ENCODE assay signal across 8 cellular contexts in genomic region chr4:151015458-151016344, GRCh38. TPM values are rescaled to one million over a fixed set of nuclear protein-coding genes. Genes with fewer than 3 reads are reported as not detected.
DNase-seq lines count a peak whose midpoint lies in the region; ATAC-seq lines count a peak whose summit lies in the region.

No MANE protein-coding gene starts in this region.

- WGBS in aorta, 2 donors: 0 to 1% methylated on average over 80 to 87 of the region's 87 CpGs

- H3K27ac ChIP-seq in angular gyrus (ENCODE audit: low read depth, low read length) (peak overlapping the region; percentile 88), aorta (ENCODE audit: low read depth in 1 of 2, low read length in 2 of 2) (peak overlapping the region in 1 of 2 donors; percentile 54)

- H3K4me3 ChIP-seq in aorta (ENCODE audit: low read length in 2 of 2): peak overlapping the region; percentile 44 to 84

- no peaks in the 10 kb centered on the region for H3K36me3 ChIP-seq in aorta (ENCODE audit: control insufficient read depth in 1 of 2, insufficient read depth in 2 of 2, low read length in 1 of 2)

- peak overlapping the region; percentile 100 for H3K4me3 Mint-ChIP-seq in T-helper 1 cell treated with Interleukin-12 subunit alpha and Interleukin-12 subunit beta and Interleukin-4 antibody, amounts not matched to agents 30 μg/mL and 1 μg/mL, for 36 hours

- peak overlapping the region; percentile 100 for H3K27ac Mint-ChIP-seq in T-helper 1 cell treated with Interleukin-12 subunit alpha and Interleukin-12 subunit beta and Interleukin-4 antibody, amounts not matched to agents 30 μg/mL and 1 μg/mL, for 36 hours

- no peaks in the 10 kb centered on the region for H3K4me1 ChIP-seq in aorta (ENCODE audit: control insufficient read depth in 1 of 2, insufficient read depth in 2 of 2, low read length in 2 of 2)

- intact Hi-C loops in aorta (cut with DNase I): no loop called here

- ATAC-seq in GM18499 (IDR thresholded peaks at IDR 0.05; ENCODE audit: insufficient read depth, unreplicated experiment): peak; percentile 37
- ATAC-seq in HG02840 (IDR thresholded peaks at IDR 0.05; ENCODE audit: low FRiP score, unreplicated experiment): peak; percentile 68
- ATAC-seq in aorta (ENCODE audit: low FRiP score): peak; percentile 96

- peaks cover 2% of the 10 kb centered on the region for H3K36me3 Mint-ChIP-seq in T-helper 1 cell treated with Interleukin-12 subunit alpha and Interleukin-12 subunit beta and Interleukin-4 antibody, amounts not matched to agents 30 μg/mL and 1 μg/mL, for 36 hours (ENCODE audit: low read depth)

- H3K9me3 ChIP-seq in aorta (ENCODE audit: control insufficient read depth, low read length): no peaks in the 10 kb centered on the region

- peaks cover 22% of the 10 kb centered on the region for H3K4me1 Mint-ChIP-seq in T-helper 1 cell treated with Interleukin-12 subunit alpha and Interleukin-12 subunit beta and Interleukin-4 antibody, amounts not matched to agents 30 μg/mL and 1 μg/mL, for 36 hours (ENCODE audit: low read depth)

- peak; percentile 83 for DNase-seq in NCI-H1436 (lab: John Stamatoyannopoulos, UW)
- DNase-seq in hepatic stellate cell (ENCODE audit: low spot score): peak; percentile 82
- DNase-seq in renal cortical epithelial cell (ENCODE audit: low read depth): peak; percentile 59
- peak; percentile 77 to 90 for DNase-seq in aorta

- no peaks in the 10 kb centered on the region for H3K27me3 ChIP-seq in aorta (ENCODE audit: control insufficient read depth in 1 of 2, insufficient read depth in 2 of 2, low read length in 1 of 2)

- H3K27me3 Mint-ChIP-seq in T-helper 1 cell treated with Interleukin-12 subunit alpha and Interleukin-12 subunit beta and Interleukin-4 antibody, amounts not matched to agents 30 μg/mL and 1 μg/mL, for 36 hours (ENCODE audit: low read depth): no peaks in the 10 kb centered on the region

- no peaks in the 10 kb centered on the region for H3K9me3 Mint-ChIP-seq in T-helper 1 cell treated with Interleukin-12 subunit alpha and Interleukin-12 subunit beta and Interleukin-4 antibody, amounts not matched to agents 30 μg/mL and 1 μg/mL, for 36 hours

RNA-seq across cellular contexts. Expression of gene LRBA, which starts 0.6 kb away (rescaled TPM):
- total RNA-seq in renal cortical epithelial cell: 93.1 and 119 TPM in 2 replicates
- 10 to 100 TPM; 24.0 to 34.5 TPM for total RNA-seq in aorta
- polyA plus RNA-seq in aorta: 1 to 10 TPM; 4.8 to 6.8 TPM

Comparison
In these comparisons a context has a peak if more than half of its experiments do, and no peak if none do; other contexts are left out.
1. ATAC-seq: peak in every context shown above with its lines; median percentile 96 in aorta; 68 in HG02840; 37 in GM18499.